27 cellular contexts compared by ENCODE assay signal in genomic region chr3:6147883-6148282, GRCh38.
"Had no signal": no experiment of that assay in that cellular context is flagged by ENCODE, and none has a peak within 500 bp of the region (broad histone marks: within the 10 kb centered on the region; RNA-seq: fewer than 3 reads in every experiment).

No MANE protein-coding gene starts in this region.

- H3K79me2 ChIP-seq: parathyroid adenoma had no signal

- H3K4me1 ChIP-seq: neural progenitor cell, parathyroid adenoma, psoas muscle, right lobe of liver, sigmoid colon, stomach, thyroid gland, tibial nerve, upper lobe of left lung, vagina had no signal

- H3K4me2 ChIP-seq: neural progenitor cell had no signal

- H3K27me3 Mint-ChIP-seq: progenitor cell of endocrine pancreas; stimulated activated naive B cell treated with anti-CD40 and anti-IgM and Interleukin-4, amounts not matched to agents 10 μg/mL and 1 μg/mL and 100 μg/mL, for 72 hours; stimulated activated naive CD8-positive, alpha-beta T cell treated with anti-CD3 and anti-CD28 coated beads, Interleukin-15, Interleukin-2, amounts not matched to agents 100 ng/mL and 50 ng/mL, for 24 hours had no signal

- H3K27ac ChIP-seq: neural progenitor cell, ovary, parathyroid adenoma, psoas muscle, right lobe of liver, sigmoid colon, stomach, thoracic aorta, thyroid gland, tibial nerve, upper lobe of left lung, vagina had no signal

- H3K27ac Mint-ChIP-seq: nephron; neural progenitor cell; progenitor cell of endocrine pancreas; stimulated activated effector memory CD8-positive, alpha-beta T cell treated with anti-CD3 and anti-CD28 coated beads, Interleukin-12 subunit alpha, Interleukin-12 subunit beta, amount 100 ng/mL, for 72 hours; stimulated activated naive B cell treated with anti-CD40 and anti-IgM and Interleukin-4, amounts not matched to agents 10 μg/mL and 1 μg/mL and 100 μg/mL, for 72 hours; stimulated activated naive CD8-positive, alpha-beta T cell treated with anti-CD3 and anti-CD28 coated beads, Interleukin-15, Interleukin-2, amounts not matched to agents 100 ng/mL and 50 ng/mL, for 24 hours had no signal

- H3K27me3 ChIP-seq: neural progenitor cell, ovary, right lobe of liver, sigmoid colon, stomach, thyroid gland, tibial nerve, upper lobe of left lung, vagina had no signal

- H3K36me3 Mint-ChIP-seq: neural progenitor cell; stimulated activated effector memory CD8-positive, alpha-beta T cell treated with anti-CD3 and anti-CD28 coated beads, Interleukin-12 subunit alpha, Interleukin-12 subunit beta, amount 100 ng/mL, for 72 hours; stimulated activated naive B cell treated with anti-CD40 and anti-IgM and Interleukin-4, amounts not matched to agents 10 μg/mL and 1 μg/mL and 100 μg/mL, for 72 hours had no signal

- ATAC-seq: psoas muscle; right cardiac atrium; right lobe of liver; stimulated activated effector memory CD8-positive, alpha-beta T cell treated with anti-CD3 and anti-CD28 coated beads, Interleukin-12 subunit alpha, Interleukin-12 subunit beta, amount 100 ng/mL, for 72 hours; stimulated activated naive B cell treated with anti-CD40 and anti-IgM and Interleukin-4, amounts not matched to agents 10 μg/mL and 1 μg/mL and 100 μg/mL, for 72 hours had no signal

- H3K4me1 Mint-ChIP-seq: nephron; neural progenitor cell; stimulated activated effector memory CD8-positive, alpha-beta T cell treated with anti-CD3 and anti-CD28 coated beads, Interleukin-12 subunit alpha, Interleukin-12 subunit beta, amount 100 ng/mL, for 72 hours; stimulated activated naive B cell treated with anti-CD40 and anti-IgM and Interleukin-4, amounts not matched to agents 10 μg/mL and 1 μg/mL and 100 μg/mL, for 72 hours had no signal

- H3K9ac ChIP-seq: neural progenitor cell, parathyroid adenoma had no signal

- H2AFZ ChIP-seq: neural progenitor cell, parathyroid adenoma had no signal

- H3K4me3 Mint-ChIP-seq: nephron; neural progenitor cell; stimulated activated effector memory CD8-positive, alpha-beta T cell treated with anti-CD3 and anti-CD28 coated beads, Interleukin-12 subunit alpha, Interleukin-12 subunit beta, amount 100 ng/mL, for 72 hours; stimulated activated naive B cell treated with anti-CD40 and anti-IgM and Interleukin-4, amounts not matched to agents 10 μg/mL and 1 μg/mL and 100 μg/mL, for 72 hours; stimulated activated naive CD8-positive, alpha-beta T cell treated with anti-CD3 and anti-CD28 coated beads, Interleukin-15, Interleukin-2, amounts not matched to agents 100 ng/mL and 50 ng/mL, for 24 hours had no signal

- DNase-seq: occipital lobe; ovary; posterior cingulate gyrus; psoas muscle; right cardiac atrium; right lobe of liver; sigmoid colon; small intestine; stimulated activated CD4-positive, alpha-beta T cell treated with anti-CD3 and anti-CD28 coated beads, Interleukin-15, amount 100 ng/mL, for 24 hours; stimulated activated CD4-positive, alpha-beta T cell treated with anti-CD3 and anti-CD28 coated beads, Interleukin-2, amount 100 ng/mL, for 24 hours; stimulated activated CD4-positive, alpha-beta T cell treated with anti-CD3 and anti-CD28 coated beads, Interleukin-2, amount 100 ng/mL, for 48 hours; stimulated activated CD4-positive, alpha-beta T cell treated with anti-CD3 and anti-CD28 coated beads, Interleukin-4, amount 100 ng/mL, for 24 hours; stimulated activated naive B cell treated with anti-CD40 and anti-IgM and Interleukin-4, amounts not matched to agents 10 μg/mL and 1 μg/mL and 100 μg/mL, for 72 hours; stimulated activated naive CD4-positive, alpha-beta T cell treated with Interleukin-2 at 50 U/mL for 16 hours; stomach; thyroid gland; trophoblast cell; upper lobe of left lung had no signal

- H3K4me3 ChIP-seq: neural progenitor cell, ovary, psoas muscle, right lobe of liver, sigmoid colon, stomach, thoracic aorta, thyroid gland, tibial nerve, upper lobe of left lung, vagina had no signal
